In the genomic region with DNA sequence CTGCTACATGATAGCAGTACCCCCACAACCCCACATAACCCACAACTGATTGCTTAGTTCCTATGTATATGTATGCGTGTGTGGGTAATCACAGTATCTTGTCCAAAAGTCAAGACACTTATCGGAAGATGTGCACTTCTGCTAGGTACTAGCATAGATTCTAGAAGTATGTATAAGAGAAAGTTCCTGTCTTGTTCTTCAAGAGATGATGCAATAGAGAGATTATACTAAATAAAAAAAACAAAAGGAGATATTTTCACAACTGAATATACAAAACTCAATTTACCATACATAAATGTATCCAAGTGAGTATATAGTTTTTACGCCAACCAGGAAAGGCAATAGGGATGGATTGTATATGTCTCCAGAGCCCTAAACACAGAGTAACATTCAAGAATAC, we compare ENCODE assay signal across 27 cellular contexts.
"Had no signal": no experiment of that assay in that cellular context is flagged by ENCODE, and none has a peak within 500 bp of the region (broad histone marks: within the 10 kb centered on the region; RNA-seq: fewer than 3 reads in every experiment).

No MANE protein-coding gene starts in this region.

- DNase-seq: activated CD4-positive, alpha-beta T cell treated with anti-CD3 and anti-CD28 coated beads for 1 hour; activated CD4-positive, alpha-beta T cell treated with anti-CD3 and anti-CD28 coated beads, Interleukin-2, amount 10 ng/mL, durations not matched to agents 24 days and 14 days; activated CD4-positive, alpha-beta T cell treated with anti-CD3 and anti-CD28 coated beads, Interleukin-2, amount 50 U/mL, for 48 hours; activated CD8-positive, alpha-beta memory T cell treated with anti-CD3 and anti-CD28 coated beads, Interleukin-2, amount 10 ng/mL, durations not matched to agents 7 days and 5 days; activated effector memory CD4-positive, alpha-beta T cell treated with Interleukin-2 at 50 U/mL for 16 hours; activated naive CD4-positive, alpha-beta T cell; activated T-cell treated with anti-CD3 and anti-CD28 coated beads, Interleukin-2, amount 50 U/mL, for 24 hours; brain microvascular endothelial cell; MG63; MV-4-11; NCI-H1092 treated with DMSO at 0.1 percent for 48 hours; NCI-H1417 treated with DMSO at 0.1 percent for 48 hours; NCI-H1694; NCI-H2029; NCI-H2107; NCI-H345; NCI-H510A treated with DMSO at 0.1 percent for 48 hours; NK-92 treated with Interleukin-12 subunit alpha and Interleukin-12 subunit beta, amount 100 ng/mL, for 24 hours; PC-3; SHP77 treated with DMSO at 0.1 percent for 48 hours; T-helper 17 cell; T-helper 9 cell had no signal

- H3K27ac ChIP-seq: brain microvascular endothelial cell, cardiac muscle cell had no signal

- H3K27me3 ChIP-seq: brain microvascular endothelial cell, cardiac muscle cell, MG63 had no signal

- FAIRE-seq: RCC 7860 had no signal

- H3K27ac Mint-ChIP-seq: activated CD4-positive, alpha-beta T cell treated with anti-CD3 and anti-CD28 coated beads, Interleukin-2, amount 10 ng/mL, durations not matched to agents 24 days and 14 days; activated CD8-positive, alpha-beta memory T cell treated with anti-CD3 and anti-CD28 coated beads, Interleukin-2, amount 10 ng/mL, durations not matched to agents 7 days and 5 days; activated naive CD4-positive, alpha-beta T cell treated with anti-CD3 and anti-CD28 coated beads, Interleukin-2, amount 50 U/mL, for 24 hours; activated T-cell treated with anti-CD3 and anti-CD28 coated beads, Interleukin-2, amount 50 U/mL, for 24 hours; T-helper 17 cell; WTC11 had no signal

- ATAC-seq: activated CD8-positive, alpha-beta memory T cell treated with anti-CD3 and anti-CD28 coated beads, Interleukin-2, amount 10 ng/mL, durations not matched to agents 7 days and 5 days; PC-3; T-helper 17 cell; WTC11 had no signal

- H3K36me3 ChIP-seq: brain microvascular endothelial cell, cardiac muscle cell, MG63 had no signal

- H3K27me3 Mint-ChIP-seq: activated CD4-positive, alpha-beta T cell treated with anti-CD3 and anti-CD28 coated beads, Interleukin-2, amount 10 ng/mL, durations not matched to agents 24 days and 14 days; activated CD8-positive, alpha-beta memory T cell treated with anti-CD3 and anti-CD28 coated beads, Interleukin-2, amount 10 ng/mL, durations not matched to agents 7 days and 5 days; activated naive CD4-positive, alpha-beta T cell treated with anti-CD3 and anti-CD28 coated beads, Interleukin-2, amount 50 U/mL, for 24 hours; activated T-cell treated with anti-CD3 and anti-CD28 coated beads, Interleukin-2, amount 50 U/mL, for 24 hours; T-helper 17 cell had no signal

- H3K4me3 ChIP-seq: cardiac muscle cell, MG63 had no signal

- H3K4me3 Mint-ChIP-seq: activated CD4-positive, alpha-beta T cell treated with anti-CD3 and anti-CD28 coated beads, Interleukin-2, amount 10 ng/mL, durations not matched to agents 24 days and 14 days; activated CD8-positive, alpha-beta memory T cell treated with anti-CD3 and anti-CD28 coated beads, Interleukin-2, amount 10 ng/mL, durations not matched to agents 7 days and 5 days; activated naive CD4-positive, alpha-beta T cell treated with anti-CD3 and anti-CD28 coated beads, Interleukin-2, amount 50 U/mL, for 24 hours; activated T-cell treated with anti-CD3 and anti-CD28 coated beads, Interleukin-2, amount 50 U/mL, for 24 hours; activated T-helper 1 cell treated with anti-CD3 and anti-CD28 coated beads, Interleukin-12 subunit alpha, Interleukin-12 subunit beta, Interleukin-2, Interleukin-4 antibody, amounts not matched to agents 30 ng/mL and 10 ng/mL and 1 ng/mL, durations not matched to agents 14 hours and 24 hours and 36 hours; WTC11 had no signal
